In the genomic region with DNA sequence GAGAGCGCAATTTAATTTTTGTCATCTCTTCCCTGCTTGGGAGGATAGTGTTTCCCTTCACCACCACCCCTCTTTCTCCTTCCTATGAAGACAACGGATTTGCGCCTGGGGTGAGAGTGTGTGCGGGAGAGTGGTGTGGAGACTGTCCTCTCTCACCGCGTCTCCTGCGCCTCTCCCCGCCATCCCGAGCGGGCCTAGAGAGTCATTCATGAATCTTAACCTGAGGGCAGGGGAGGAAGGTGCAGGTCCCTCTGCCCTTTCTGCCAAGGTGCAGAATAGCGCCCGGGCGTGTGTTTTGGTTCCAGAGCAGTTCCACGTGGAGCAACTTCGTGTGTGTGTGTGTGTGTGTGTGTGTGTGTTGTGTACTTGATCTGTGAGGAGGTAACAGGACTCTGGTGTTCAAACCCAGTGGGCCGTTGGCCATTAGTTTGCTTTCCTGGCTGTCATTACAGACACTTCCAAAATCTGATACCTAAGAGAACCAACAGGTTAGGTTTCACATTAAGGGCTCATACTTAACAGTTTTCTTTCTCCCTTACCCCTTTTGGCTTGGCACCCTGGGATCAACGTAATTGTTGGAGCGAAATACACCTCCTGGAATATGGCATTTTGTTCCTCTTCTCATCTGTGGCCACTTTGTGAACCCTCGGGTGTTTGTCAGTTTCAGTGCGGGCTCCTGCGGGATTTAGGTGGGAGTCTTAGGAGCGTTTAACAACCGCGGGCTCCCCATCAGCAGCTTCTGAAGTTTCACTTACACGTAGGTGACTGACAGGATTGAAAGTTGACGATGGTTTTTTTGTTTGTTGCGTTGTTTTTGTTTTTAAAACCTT, we compare ENCODE assay signal across 1 cellular context.
TF ChIP-seq lines count a peak whose summit lies in the region.

No MANE protein-coding gene starts in this region.

TF ChIP-seq in liver, 16 proteins besides CTCF, POLR2A, EP300 and RAD21 (continued from another document):
- TF ChIP-seq, protein P1, sequence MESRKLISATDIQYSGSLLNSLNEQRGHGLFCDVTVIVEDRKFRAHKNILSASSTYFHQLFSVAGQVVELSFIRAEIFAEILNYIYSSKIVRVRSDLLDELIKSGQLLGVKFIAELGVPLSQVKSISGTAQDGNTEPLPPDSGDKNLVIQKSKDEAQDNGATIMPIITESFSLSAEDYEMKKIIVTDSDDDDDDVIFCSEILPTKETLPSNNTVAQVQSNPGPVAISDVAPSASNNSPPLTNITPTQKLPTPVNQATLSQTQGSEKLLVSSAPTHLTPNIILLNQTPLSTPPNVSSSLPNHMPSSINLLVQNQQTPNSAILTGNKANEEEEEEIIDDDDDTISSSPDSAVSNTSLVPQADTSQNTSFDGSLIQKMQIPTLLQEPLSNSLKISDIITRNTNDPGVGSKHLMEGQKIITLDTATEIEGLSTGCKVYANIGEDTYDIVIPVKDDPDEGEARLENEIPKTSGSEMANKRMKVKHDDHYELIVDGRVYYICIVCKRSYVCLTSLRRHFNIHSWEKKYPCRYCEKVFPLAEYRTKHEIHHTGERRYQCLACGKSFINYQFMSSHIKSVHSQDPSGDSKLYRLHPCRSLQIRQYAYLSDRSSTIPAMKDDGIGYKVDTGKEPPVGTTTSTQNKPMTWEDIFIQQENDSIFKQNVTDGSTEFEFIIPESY (IDR thresholded peaks at IDR 0.05) = no peak
